In genomic region chr7:86898171-86898570, GRCh38 we compare ENCODE assay signal across 5 cellular contexts.
"Had no signal": no experiment of that assay in that cellular context is flagged by ENCODE, and none has a peak within 500 bp of the region (broad histone marks: within the 10 kb centered on the region; RNA-seq: fewer than 3 reads in every experiment).

No MANE protein-coding gene starts in this region.

- H3K9me3 Mint-ChIP-seq: GM23338, H9 had no signal

- H3K4me2 ChIP-seq: GM23338 had no signal

- DNase-seq: H9, HCEC 1CT, IMR-90 had no signal

- H3K4me1 Mint-ChIP-seq: GM23338, H9 had no signal

- ATAC-seq: GM23338 had no signal

- H3K27ac Mint-ChIP-seq: GM23338, H9 had no signal

- H3K4me3 ChIP-seq: GM23338, K562 had no signal

- H2AFZ ChIP-seq: GM23338 had no signal

- H3K4me3 Mint-ChIP-seq: GM23338, H9 had no signal
